ENCODE assay signal across 8 cellular contexts in the genomic region with DNA sequence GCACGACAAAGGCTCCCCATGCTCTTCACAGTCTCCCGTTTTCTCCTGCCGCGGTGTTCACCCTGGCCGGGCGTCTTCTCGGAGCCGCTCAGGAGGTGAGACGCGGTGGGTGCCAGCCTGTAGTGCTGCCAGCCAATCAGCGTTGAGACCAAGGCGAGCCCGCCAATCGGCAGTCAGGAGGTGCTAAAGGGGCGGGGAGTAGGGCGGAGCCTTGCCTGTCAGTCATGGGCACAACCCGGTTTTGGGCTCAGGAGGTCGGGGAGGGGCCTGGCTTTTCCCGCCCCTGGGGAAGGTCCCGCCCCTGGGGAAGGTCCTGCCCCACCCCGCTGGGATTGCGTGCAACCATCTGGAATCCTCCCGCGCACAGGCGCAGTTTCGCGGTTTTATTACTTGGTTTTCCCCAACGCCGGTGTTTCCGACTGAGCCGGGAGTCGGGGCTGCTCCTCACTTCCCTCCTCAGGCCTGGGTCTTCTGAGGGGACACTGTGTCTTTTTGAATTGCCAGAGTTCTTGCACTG. TPM values are rescaled to one million over a fixed set of nuclear protein-coding genes. Genes with fewer than 3 reads are reported as not detected.
DNase-seq lines count a peak whose midpoint lies in the region; ATAC-seq and TF ChIP-seq lines count a peak whose summit lies in the region.

A gene (minus strand): TSS at position 92 of the 517 bp plus-strand sequence. CDS start 1,421 bp downstream, outside the sequence.

- H3K4me1 ChIP-seq in left ventricle myocardium inferior (peaks cover 11% of the 10 kb centered on the region), transverse colon (peaks cover 3 to 19% (median 13%) of the 10 kb centered on the region in 4 donors)

- intact Hi-C loops in left ventricle myocardium inferior (cut with micrococcal nuclease) = no loop called here
- intact Hi-C loops in posterior cingulate gyrus (cut with DNase I) = no loop called here
- intact Hi-C loops in transverse colon (cut with DNase I; ENCODE audit: low total_unique reads) = no loop called here

- ATAC-seq in HG02588 (IDR thresholded peaks at IDR 0.05; ENCODE audit: unreplicated experiment) = peak; percentile 95

- no peaks in the 10 kb centered on the region for H3K36me3 ChIP-seq in left ventricle myocardium inferior
- no peaks in the 10 kb centered on the region for H3K36me3 ChIP-seq in transverse colon

- WGBS in transverse colon (ENCODE audit: low coverage in 1 of 2), 2 donors = 0 to 24% methylated on average over 5 to 32 of the region's 32 CpGs

- no peak for TF ChIP-seq EP300 in transverse colon (IDR thresholded peaks at IDR 0.05; ENCODE audit: low read depth)

- peaks cover 19% of the 10 kb centered on the region for H3K27me3 ChIP-seq in left ventricle myocardium inferior (ENCODE audit: low read depth)
- peaks cover 8% of the 10 kb centered on the region for H3K27me3 ChIP-seq in transverse colon

- in situ Hi-C loops in transverse colon (cut with MboI; ENCODE audit: low pct_ligation_motif_present in 1 of 4, low pct_unique_long_range_greater_than_20kb in 1 of 4, low sequenced_read_pairs in 3 of 4) = no loop called here

- DNase-seq in GM04503 (ENCODE audit: low read depth) (peak; percentile 45), NCI-H1092 treated with DMSO at 0.1 percent for 48 hours (lab: John Stamatoyannopoulos, UW) (peak; percentile 98), SW480 (ENCODE audit: low spot score) (peak; percentile 96), amniotic epithelial cell (ENCODE audit: low read depth) (peak; percentile 95), left ventricle myocardium inferior (peak; percentile 94), posterior cingulate gyrus (peak; percentile 80 to 99 (median 95)), transverse colon (peak; percentile 95)

- TF ChIP-seq CTCF in left ventricle myocardium inferior (IDR thresholded peaks at IDR 0.05; ENCODE audit: borderline replicate concordance) (no peak), transverse colon (IDR thresholded peaks at IDR 0.05) (no peak)

- H3K9me3 ChIP-seq in left ventricle myocardium inferior (replicated peaks) (no peaks in the 10 kb centered on the region), transverse colon (no peaks in the 10 kb centered on the region)

- H3K27ac ChIP-seq in left ventricle myocardium inferior (replicated peaks) = peak within 1 kb of the TSS; percentile 58
- H3K27ac ChIP-seq in transverse colon = peak within 1 kb of the TSS; percentile 74 to 83 (median 76)

- peak; percentile 16 for TF ChIP-seq POLR2A in transverse colon (IDR thresholded peaks at IDR 0.05)

- peak within 1 kb of the TSS; percentile 64 for H3K4me3 ChIP-seq in left ventricle myocardium inferior
- H3K4me3 ChIP-seq in transverse colon = peak within 1 kb of the TSS in 3 of 4 donors; percentile 23 to 52 (median 24)

RNA-seq across cellular contexts. Expression of the gene that starts here (rescaled TPM):
- not detected for total RNA-seq in left ventricle myocardium inferior
- not detected for total RNA-seq in transverse colon

Comparison
In these comparisons a context has a peak if more than half of its experiments do, and no peak if none do; other contexts are left out.
1. Peak in every context shown above with its lines: DNase-seq, ATAC-seq, H3K4me3 ChIP-seq and H3K27ac ChIP-seq.
2. Peak in DNase-seq, H3K4me3 ChIP-seq and H3K27ac ChIP-seq in left ventricle myocardium inferior; RNA of the gene not detected or under 1 TPM.
3. Peak in DNase-seq, H3K4me3 ChIP-seq and H3K27ac ChIP-seq in transverse colon; RNA of the gene not detected or under 1 TPM.
4. DNase-seq: peak in every context shown above with its lines; median percentile 98 in NCI-H1092 treated with DMSO at 0.1 percent for 48 hours; 96 in SW480; 95 in amniotic epithelial cell; 95 in posterior cingulate gyrus; 95 in transverse colon; 94 in left ventricle myocardium inferior; 45 in GM04503.